ENCODE assay signal across 13 cellular contexts in genomic region chr22:24871611-24872205, GRCh38.
"Had no signal": no experiment of that assay in that cellular context is flagged by ENCODE, and none has a peak within 500 bp of the region (broad histone marks: within the 10 kb centered on the region; RNA-seq: fewer than 3 reads in every experiment).

No MANE protein-coding gene starts in this region.

- H3K27me3 ChIP-seq: stomach had no signal

- H3K9me3 ChIP-seq: mucosa of descending colon, thoracic aorta had no signal

- ATAC-seq: left colon; mucosa of descending colon; naive thymus-derived CD8-positive, alpha-beta T cell; right cardiac atrium; T-helper 17 cell had no signal

- DNase-seq: activated CD4-positive, alpha-beta T cell treated with anti-CD3 and anti-CD28 coated beads, Interleukin-2, amount 10 ng/mL, durations not matched to agents 24 days and 14 days; activated T-cell treated with anti-CD3 and anti-CD28 coated beads for 4 hours; cerebellar nuclear complex; dermis blood vessel endothelial cell; immature natural killer cell; left colon; mucosa of descending colon; naive thymus-derived CD8-positive, alpha-beta T cell; right cardiac atrium; small intestine; stomach; T-helper 17 cell had no signal

- H3K4me1 ChIP-seq: stomach had no signal

- H3K27ac ChIP-seq: stomach, thoracic aorta had no signal

- H3K4me3 ChIP-seq: mucosa of descending colon, stomach, thoracic aorta had no signal
